Comparison of ENCODE assay signal across 17 cellular contexts in genomic region chr9:86181379-86182315, GRCh38.
DNase-seq lines count a peak whose midpoint lies in the region; ATAC-seq and TF ChIP-seq lines count a peak whose summit lies in the region.
"Had no signal": no experiment of that assay in that cellular context is flagged by ENCODE, and none has a peak within 500 bp of the region (broad histone marks: within the 10 kb centered on the region; RNA-seq: fewer than 3 reads in every experiment).

No MANE protein-coding gene starts in this region.

- H3K9me2 ChIP-seq in HCT116 (ENCODE audit: insufficient read depth): no peaks in the 10 kb centered on the region

- no peak overlapping the region for H3K9ac ChIP-seq in HCT116 (ENCODE audit: low read length)

- no peaks in the 10 kb centered on the region for H3K79me2 ChIP-seq in HCT116 (ENCODE audit: insufficient read depth, low read length)
- H3K79me2 ChIP-seq in osteoblast (ENCODE audit: insufficient read depth, low read length): no peaks in the 10 kb centered on the region

- no peaks in the 10 kb centered on the region for H3K27me3 ChIP-seq in HCT116 (ENCODE audit: insufficient read depth, low read length)
- no peaks in the 10 kb centered on the region for H3K27me3 ChIP-seq in osteoblast (ENCODE audit: insufficient read depth, low read length)
- H3K27me3 ChIP-seq: BE2C had no signal

- CTCF ChIA-PET in HCT116 (lab: Charles Lee): interaction anchor here (2.5 kb wide), 1 partner anchor 20 kb away, joined by 8 read pairs; no protein-coding TSS in a partner anchor

- H2AFZ ChIP-seq in HCT116 (ENCODE audit: low read depth, low read length, poor library complexity, severe bottlenecking): no peak overlapping the region
- H2AFZ ChIP-seq in osteoblast (ENCODE audit: low read length): no peak overlapping the region

- H3K36me3 ChIP-seq in HCT116 (ENCODE audit: control insufficient read depth in 1 of 2, insufficient read depth in 2 of 2, low read length in 2 of 2) (no peaks in the 10 kb centered on the region), osteoblast (ENCODE audit: insufficient read depth, low read length) (no peaks in the 10 kb centered on the region)
- H3K36me3 ChIP-seq: BE2C, HAP-1 had no signal

- ATAC-seq in HCT116 (peak; percentile 63), HG02852 (IDR thresholded peaks at IDR 0.05; ENCODE audit: unreplicated experiment) (no peak)

- no peak overlapping the region for H3K27ac ChIP-seq in HCT116 (ENCODE audit: low read depth, low read length)
- H3K27ac ChIP-seq in osteoblast (ENCODE audit: low read depth, low read length): no peak overlapping the region

- RAD21 ChIA-PET in HCT116 (lab: Charles Lee; ENCODE audit: low non-redundant PET in 1 of 2, low total read pairs in 2 of 2, uncharacterized antibody in 2 of 2, unreplicated experiment in 2 of 2): no interaction called here

- TF ChIP-seq RAD21 in HCT116 (IDR thresholded peaks at IDR 0.05; ENCODE audit: low read depth): no peak

- H3K4me3 ChIP-seq in HCT116 (replicated peaks in 1 of 2; ENCODE audit: low read depth in 1 of 2, low read length in 2 of 2) (no peak overlapping the region), epithelial cell of esophagus (ENCODE audit: low read length) (no peak overlapping the region), osteoblast (ENCODE audit: insufficient read depth, low read length) (no peak overlapping the region)
- H3K4me3 ChIP-seq: HAP-1 had no signal

- H3K9me3 ChIP-seq in HCT116 (ENCODE audit: control insufficient read depth in 1 of 2, insufficient read depth in 1 of 2, low read depth in 1 of 2, low read length in 2 of 2) (no peaks in the 10 kb centered on the region), osteoblast (ENCODE audit: low read depth, low read length) (no peaks in the 10 kb centered on the region)
- H3K9me3 ChIP-seq: BE2C, HAP-1 had no signal

- H3K4me1 ChIP-seq in HCT116 (ENCODE audit: control insufficient read depth in 1 of 2, insufficient read depth in 2 of 2, low read length in 2 of 2): peaks cover 0 to 7% of the 10 kb centered on the region in 2 experiments; a peak in 2 of 4 replicates
- H3K4me1 ChIP-seq in osteoblast (ENCODE audit: insufficient read depth, low read length): peaks cover 4% of the 10 kb centered on the region
- H3K4me1 ChIP-seq: BE2C had no signal

- POLR2A ChIA-PET in HCT116 (lab: Charles Lee): no interaction called here

- DNase-seq in HCT116 (ENCODE audit: low read depth, low spot score) (no peak), NCI-H69 (lab: John Stamatoyannopoulos, UW) (peak; percentile 36), epithelial cell of esophagus (ENCODE audit: low read depth) (peak; percentile 58), osteoblast (ENCODE audit: insufficient read length, low spot score, missing footprints) (peak; percentile 36), ecto neural progenitor cell (ENCODE audit: low spot score) (no peak), NCI-H2107 (lab: John Stamatoyannopoulos, UW) (no peak)
- DNase-seq: BE2C; CD4-positive, alpha-beta memory T cell; DND-41; KBM-7; NCI-H1105 treated with DMSO at 0.1 percent for 48 hours; NCI-H187; NCI-H2171; NCI-H82; RPMI8226 had no signal

- H3K4me2 ChIP-seq in HCT116 (ENCODE audit: low read length) (peak overlapping the region; percentile 19; the same call in 1 of the 2 replicates), osteoblast (ENCODE audit: insufficient read depth, low read length) (no peak overlapping the region)

- TF ChIP-seq CTCF in HCT116 (IDR thresholded peaks at IDR 0.05 in 2 of 3, conservative IDR thresholded peaks at IDR 0.05 in 1 of 3; ENCODE audit: borderline replicate concordance in 1 of 3, insufficient read depth in 1 of 3, low read depth in 2 of 3, low read length in 2 of 3) (no peak), epithelial cell of esophagus (IDR thresholded peaks at IDR 0.05; ENCODE audit: insufficient read depth, low read depth, low read length, missing control alignments) (no peak), osteoblast (IDR thresholded peaks at IDR 0.05; ENCODE audit: extremely low read depth, low read depth, low read length) (no peak)

- no TSS peak for BruUV-seq in HCT116 (replicated peaks; lab: Mats Ljungman, UMichigan)

- intact Hi-C loops in HCT116 (cut with micrococcal nuclease): no loop called here

- no peaks in the 10 kb centered on the region for H4K20me1 ChIP-seq in HCT116 (ENCODE audit: insufficient read depth)
- no peaks in the 10 kb centered on the region for H4K20me1 ChIP-seq in osteoblast (ENCODE audit: insufficient read depth, low read length)

- TF ChIP-seq POLR2A in HCT116 (IDR thresholded peaks at IDR 0.05; ENCODE audit: borderline replicate concordance, extremely low read depth, insufficient read depth, insufficient read length): no peak

TF ChIP-seq in HCT116, 20 proteins besides CTCF, POLR2A, EP300 and RAD21:
- TF ChIP-seq FOSL1 (IDR thresholded peaks at IDR 0.05; ENCODE audit: low read depth): peak; percentile 17; the same call in 1 of the 2 replicates
- TF ChIP-seq EGR1 (IDR thresholded peaks at IDR 0.05; ENCODE audit: low read depth): no peak
- peak; percentile 31; the same call in 1 of the 2 replicates for TF ChIP-seq JUND (IDR thresholded peaks at IDR 0.05)

Comparison
In these comparisons a context has a peak if more than half of its experiments do, and no peak if none do; other contexts are left out.
1. DNase-seq: peak in NCI-H69 (single experiment), epithelial cell of esophagus (single experiment) and osteoblast (single experiment); none in HCT116 (single experiment), ecto neural progenitor cell (single experiment) and NCI-H2107 (single experiment).